Comparison of ENCODE assay signal across 11 cellular contexts in the genomic region with DNA sequence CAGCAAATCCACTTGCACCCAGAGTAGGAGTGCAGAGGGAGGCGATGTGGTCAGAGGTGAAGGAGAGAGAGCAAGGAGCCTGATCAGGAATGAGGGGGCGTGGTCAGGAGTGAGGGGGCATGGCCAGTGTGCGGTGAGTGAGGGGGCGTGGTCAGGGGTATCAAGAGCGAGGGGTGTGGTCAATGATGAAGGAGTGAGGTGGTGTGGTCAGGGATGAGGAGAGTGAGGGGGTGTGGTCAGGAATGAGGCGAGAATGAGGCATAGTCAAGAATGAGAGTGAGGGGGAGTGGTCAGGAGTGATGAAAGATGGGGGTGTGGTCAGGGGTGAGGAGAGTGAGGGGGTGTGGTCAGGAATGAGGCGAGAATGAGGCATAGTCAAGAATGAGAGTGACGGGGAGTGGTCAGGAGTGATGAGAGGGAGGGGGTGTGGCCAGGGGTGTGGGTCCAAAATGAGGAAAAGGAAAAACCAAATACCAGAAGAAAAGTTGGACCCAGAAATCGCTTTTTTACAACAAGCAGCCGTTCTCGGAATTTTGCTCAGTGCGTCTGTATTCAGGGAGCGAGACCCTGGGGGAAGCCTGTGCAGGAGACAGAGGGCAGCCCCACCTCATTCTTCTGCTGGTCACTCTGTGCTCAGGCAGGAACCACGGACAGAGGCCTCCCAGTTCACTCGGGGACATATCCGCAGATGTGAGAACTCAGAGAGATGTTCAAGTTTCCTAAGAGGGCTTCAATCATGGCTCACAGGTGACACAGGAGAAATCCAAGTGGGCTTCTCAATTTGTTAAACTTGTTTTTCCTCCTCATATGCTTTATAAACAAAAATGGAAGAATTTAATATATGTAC. TPM values are rescaled to one million over a fixed set of nuclear protein-coding genes. Genes with fewer than 3 reads are reported as not detected.
DNase-seq lines count a peak whose midpoint lies in the region; ATAC-seq, FAIRE-seq and TF ChIP-seq lines count a peak whose summit lies in the region.
"Had no signal": no experiment of that assay in that cellular context is flagged by ENCODE, and none has a peak within 500 bp of the region (broad histone marks: within the 10 kb centered on the region; RNA-seq: fewer than 3 reads in every experiment).

No MANE protein-coding gene starts in this region.

- H3K4me3 Mint-ChIP-seq in activated T-helper 17 cell treated with anti-CD3 and anti-CD28 coated beads, Interleukin-2, amount 50 U/mL, for 72 hours, result no peak overlapping the region

- H2AFZ ChIP-seq in keratinocyte (ENCODE audit: control insufficient read depth, low read length), result peak overlapping the region; percentile 66

- peak; percentile 7 for DNase-seq in stimulated activated CD4-positive, alpha-beta T cell treated with anti-CD3 and anti-CD28 coated beads, Interleukin-1b, Interleukin-23, amount 100 ng/mL, for 48 hours
- no peak for DNase-seq in stimulated activated CD4-positive, alpha-beta T cell treated with anti-CD3 and anti-CD28 coated beads, Interleukin-2, amount 100 ng/mL, for 48 hours
- DNase-seq in keratinocyte (ENCODE audit: low read depth, low spot score) (peak; percentile 81), DMS114 treated with DMSO at 0.1 percent for 48 hours (lab: John Stamatoyannopoulos, UW; ENCODE audit: unreplicated experiment) (no peak), DMS 273 (lab: John Stamatoyannopoulos, UW; ENCODE audit: unreplicated experiment) (no peak), NK-92 (lab: John Stamatoyannopoulos, UW; ENCODE audit: unreplicated experiment) (no peak)
- DNase-seq: activated CD4-positive, alpha-beta T cell treated with anti-CD3 and anti-CD28 coated beads, Interleukin-2, amount 50 U/mL, for 1 hour had no signal

- no peaks in the 10 kb centered on the region for H4K20me1 ChIP-seq in keratinocyte (ENCODE audit: control insufficient read depth, extremely low read depth, insufficient read depth, low read length)

- no peaks in the 10 kb centered on the region for H3K36me3 ChIP-seq in keratinocyte (ENCODE audit: control insufficient read depth in 2 of 2, extremely low read depth in 1 of 2, insufficient read depth in 2 of 2, low read length in 2 of 2)

- no peaks in the 10 kb centered on the region for H3K79me2 ChIP-seq in keratinocyte (ENCODE audit: control insufficient read depth, insufficient read depth, low read length)

- peaks cover 21% of the 10 kb centered on the region for H3K27me3 Mint-ChIP-seq in activated T-helper 17 cell treated with anti-CD3 and anti-CD28 coated beads, Interleukin-2, amount 50 U/mL, for 72 hours

- H3K4me1 ChIP-seq in keratinocyte (ENCODE audit: control insufficient read depth, extremely low read depth, insufficient read depth, low read length), result peaks cover 7% of the 10 kb centered on the region

- ATAC-seq in activated T-helper 17 cell treated with anti-CD3 and anti-CD28 coated beads, Interleukin-2, amount 50 U/mL, for 72 hours (replicated peaks), result peak; percentile 71
- no peak for ATAC-seq in GM21529 (IDR thresholded peaks at IDR 0.05; ENCODE audit: unreplicated experiment)

- dilution Hi-C loops in keratinocyte (cut with MboI; ENCODE audit: extremely low pct_ligation_motif_present, low sequenced_read_pairs), result no loop called here

- H3K9ac ChIP-seq in keratinocyte (ENCODE audit: control insufficient read depth, extremely low read depth, insufficient read depth, low read length), result peak overlapping the region; percentile 61

- FAIRE-seq in keratinocyte (lab: Jason Lieb, UNC), result peak; percentile 64

- peak overlapping the region; percentile 64 for H3K4me2 ChIP-seq in keratinocyte (ENCODE audit: control insufficient read depth, extremely low read depth, insufficient read depth, low read depth, low read length)

- H3K27ac Mint-ChIP-seq in activated T-helper 17 cell treated with anti-CD3 and anti-CD28 coated beads, Interleukin-2, amount 50 U/mL, for 72 hours, result no peak overlapping the region

- peak overlapping the region; percentile 68 for H3K27ac ChIP-seq in keratinocyte (ENCODE audit: control insufficient read depth, insufficient read depth, low read length)
- H3K27ac ChIP-seq: HL-60 had no signal

- peak overlapping the region; percentile 24 to 58 (median 42) for H3K4me3 ChIP-seq in keratinocyte (ENCODE audit: control insufficient read depth in 2 of 3, extremely low read depth in 1 of 3, insufficient read depth in 2 of 3, low read depth in 1 of 3, low read length in 3 of 3)

- no peaks in the 10 kb centered on the region for H3K9me3 Mint-ChIP-seq in activated T-helper 17 cell treated with anti-CD3 and anti-CD28 coated beads, Interleukin-2, amount 50 U/mL, for 72 hours

- H3K9me1 ChIP-seq in keratinocyte (ENCODE audit: control insufficient read depth, extremely low read depth, insufficient read depth, low read length), result no peaks in the 10 kb centered on the region

- peaks cover 5% of the 10 kb centered on the region for H3K4me1 Mint-ChIP-seq in activated T-helper 17 cell treated with anti-CD3 and anti-CD28 coated beads, Interleukin-2, amount 50 U/mL, for 72 hours

- no peak for TF ChIP-seq CTCF in keratinocyte (optimal IDR thresholded peaks at IDR 0.05 in 1 of 3, IDR thresholded peaks at IDR 0.05 in 1 of 3, conservative IDR thresholded peaks at IDR 0.05 in 1 of 3; ENCODE audit: extremely low read depth in 1 of 3, insufficient read depth in 2 of 3, low read length in 3 of 3)

- no peaks in the 10 kb centered on the region for H3K27me3 ChIP-seq in keratinocyte (ENCODE audit: control insufficient read depth, extremely low read depth, insufficient read depth, low read length)

- H3K36me3 Mint-ChIP-seq in activated T-helper 17 cell treated with anti-CD3 and anti-CD28 coated beads, Interleukin-2, amount 50 U/mL, for 72 hours (ENCODE audit: low read depth), result no peaks in the 10 kb centered on the region

- H3K9me3 ChIP-seq in keratinocyte (ENCODE audit: control insufficient read depth, low read depth, low read length), result no peaks in the 10 kb centered on the region

RNA-seq across cellular contexts. Expression of a gene that starts 47.5 kb away (rescaled TPM):
- total RNA-seq in activated T-helper 17 cell treated with anti-CD3 and anti-CD28 coated beads, Interleukin-2, amount 50 U/mL, for 72 hours, result not detected
- polyA plus RNA-seq in keratinocyte, result not detected in 3 replicates
- not detected for polyA plus RNA-seq in keratinocyte (2011; ENCODE audit: low read depth)
- polyA plus RNA-seq in keratinocyte (2011; cell fraction: cytosol; rRNA removed), result not detected in 2 replicates
- polyA plus RNA-seq in keratinocyte (2011; cell fraction: nucleus; rRNA removed), result not detected in 2 replicates
- not detected in 2 replicates for polyA plus RNA-seq in keratinocyte (2012; ENCODE audit: low replicate concordance)
- not detected in 3 replicates for polyA minus RNA-seq in keratinocyte
- not detected for polyA minus RNA-seq in keratinocyte (2011; cell fraction: cytosol; rRNA and poly(A)+ RNA removed)
- polyA minus RNA-seq in keratinocyte (2011; cell fraction: nucleus; rRNA and poly(A)+ RNA removed), result not detected in 2 replicates
- total RNA-seq: lower leg skin had no signal

Comparison
In these comparisons a context has a peak if more than half of its experiments do, and no peak if none do; other contexts are left out.
1. DNase-seq: peak in stimulated activated CD4-positive, alpha-beta T cell treated with anti-CD3 and anti-CD28 coated beads, Interleukin-1b, Interleukin-23, amount 100 ng/mL, for 48 hours (single experiment) and keratinocyte (single experiment); none in stimulated activated CD4-positive, alpha-beta T cell treated with anti-CD3 and anti-CD28 coated beads, Interleukin-2, amount 100 ng/mL, for 48 hours (0 of 2), DMS114 treated with DMSO at 0.1 percent for 48 hours (single experiment), DMS 273 (single experiment) and NK-92 (single experiment).